ENCODE assay signal across 10 cellular contexts in the genomic region with DNA sequence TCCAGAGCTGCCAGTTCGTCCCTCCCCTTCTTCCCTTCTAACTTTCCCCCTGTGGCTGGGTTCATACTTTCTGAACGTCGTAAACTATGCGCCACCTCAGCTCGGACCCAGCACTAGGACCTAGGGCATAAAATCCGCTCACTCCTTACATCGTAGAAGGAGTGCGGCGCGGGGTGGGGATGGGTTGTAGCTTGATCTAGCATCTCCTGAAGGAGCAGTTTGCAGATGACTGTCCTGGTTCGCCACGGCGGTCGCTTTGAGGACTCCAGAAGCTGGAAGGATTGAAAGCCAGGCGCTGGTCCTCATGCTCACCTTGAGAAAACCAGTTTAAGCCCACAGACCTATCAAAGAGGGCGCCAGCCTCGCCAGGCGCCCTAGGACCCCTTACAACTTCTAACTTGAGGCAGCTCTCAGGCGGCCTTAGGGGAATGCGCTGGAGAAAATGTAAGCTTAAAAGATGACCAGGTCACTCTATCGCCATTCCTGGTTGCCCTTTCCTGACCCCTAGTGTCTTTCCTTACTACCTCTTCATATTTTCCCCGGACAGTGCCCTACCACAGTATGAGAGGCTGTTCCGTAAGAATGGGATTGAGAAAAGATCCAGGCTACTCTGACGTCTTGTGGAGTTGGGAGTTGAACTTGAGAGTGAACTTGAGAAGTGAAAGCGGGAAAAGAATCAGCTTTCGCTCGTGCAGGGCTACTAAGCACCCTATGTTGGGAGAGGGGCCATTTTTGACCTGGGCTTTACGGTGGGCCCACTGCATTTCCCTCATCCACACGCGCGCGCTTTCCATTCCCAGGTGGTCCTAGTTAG. TPM values are rescaled to one million over a fixed set of nuclear protein-coding genes. Genes with fewer than 3 reads are reported as not detected.
DNase-seq lines count a peak whose midpoint lies in the region; TF ChIP-seq lines count a peak whose summit lies in the region.
"Had no signal": no experiment of that assay in that cellular context is flagged by ENCODE, and none has a peak within 500 bp of the region (broad histone marks: within the 10 kb centered on the region; RNA-seq: fewer than 3 reads in every experiment).

No MANE protein-coding gene starts in this region.

- peak overlapping the region; percentile 90 for H3K4me3 ChIP-seq in BLaER1
- peak overlapping the region in 3 of 4 donors; percentile 35 to 59 (median 38) for H3K4me3 ChIP-seq in Peyer's patch
- H3K4me3 ChIP-seq in esophagus muscularis mucosa, result peak overlapping the region; percentile 54 to 66 (median 63)
- H3K4me3 ChIP-seq in neural cell (ENCODE audit: low read length), result peak overlapping the region; percentile 82
- no peak overlapping the region for H3K4me3 ChIP-seq in lower leg skin (ENCODE audit: low read depth, poor library complexity, severe bottlenecking)

- TF ChIP-seq POLR2A in Peyer's patch (IDR thresholded peaks at IDR 0.05) (no peak), esophagus muscularis mucosa (IDR thresholded peaks at IDR 0.05; ENCODE audit: low read depth) (no peak), lower leg skin (IDR thresholded peaks at IDR 0.05) (no peak)

- peak in 2 of 3 donors; percentile 34 to 43 for DNase-seq in Peyer's patch
- DNase-seq in esophagus muscularis mucosa (ENCODE audit: extremely low spot score), result no peak
- no peak for DNase-seq in A172 (ENCODE audit: low spot score)
- no peak for DNase-seq in activated CD4-positive, CD25-positive, alpha-beta regulatory T cell treated with anti-CD3 and anti-CD28 coated beads, Interleukin-2, amount 50 U/mL, for 72 hours
- DNase-seq in AML-193 (lab: John Stamatoyannopoulos, UW), result no peak
- no peak for DNase-seq in lower leg skin (ENCODE audit: low spot score in 2 of 2)
- DNase-seq: activated naive CD4-positive, alpha-beta T cell; DMS 273 treated with DMSO at 0.1 percent for 48 hours had no signal

- H3K9ac ChIP-seq in BLaER1 (peak overlapping the region; percentile 93), neural cell (ENCODE audit: low read length) (no peak overlapping the region)

- H3K9me3 ChIP-seq in BLaER1, result no peaks in the 10 kb centered on the region
- H3K9me3 ChIP-seq in Peyer's patch, result no peaks in the 10 kb centered on the region
- no peaks in the 10 kb centered on the region for H3K9me3 ChIP-seq in esophagus muscularis mucosa
- no peaks in the 10 kb centered on the region for H3K9me3 ChIP-seq in neural cell (ENCODE audit: low read length)

- no peaks in the 10 kb centered on the region for H3F3A ChIP-seq in neural cell (ENCODE audit: insufficient read depth, low read length, poor library complexity, severe bottlenecking)

- TF ChIP-seq EP300 in esophagus muscularis mucosa (IDR thresholded peaks at IDR 0.05), result no peak
- no peak for TF ChIP-seq EP300 in neural cell (conservative IDR thresholded peaks at IDR 0.05; ENCODE audit: poor library complexity, severe bottlenecking)

- H3K27me3 ChIP-seq in BLaER1 (no peaks in the 10 kb centered on the region), Peyer's patch (peaks cover 0 to 9% of the 10 kb centered on the region in 2 donors), esophagus muscularis mucosa (peaks cover 0 to 54% (median 20%) of the 10 kb centered on the region in 4 donors), neural cell (ENCODE audit: insufficient read depth, low read depth, low read length) (peaks cover 63% of the 10 kb centered on the region)

- no peaks in the 10 kb centered on the region for H3K36me3 ChIP-seq in BLaER1
- no peaks in the 10 kb centered on the region for H3K36me3 ChIP-seq in Peyer's patch
- H3K36me3 ChIP-seq in esophagus muscularis mucosa, result no peaks in the 10 kb centered on the region
- no peaks in the 10 kb centered on the region for H3K36me3 ChIP-seq in neural cell (ENCODE audit: insufficient read depth, low read length)

- WGBS in esophagus muscularis mucosa, result 12% methylated on average over 32 of the region's 32 CpGs
- WGBS in lower leg skin, 2 donors, result 4 to 6% methylated on average over 32 of the region's 32 CpGs

- H4K20me1 ChIP-seq in BLaER1, result peaks cover 45% of the 10 kb centered on the region
- H4K20me1 ChIP-seq in neural cell (ENCODE audit: insufficient read depth), result no peaks in the 10 kb centered on the region

- H3K4me1 ChIP-seq in BLaER1 (peaks cover 46% of the 10 kb centered on the region), Peyer's patch (peaks cover 0 to 23% (median 0%) of the 10 kb centered on the region in 4 donors), esophagus muscularis mucosa (peaks cover 11 to 47% (median 40%) of the 10 kb centered on the region in 4 donors)

- H3K4me2 ChIP-seq in BLaER1 (peak overlapping the region; percentile 87), neural cell (ENCODE audit: low read length) (no peak overlapping the region)

- no peaks in the 10 kb centered on the region for H3K9me2 ChIP-seq in neural cell (ENCODE audit: insufficient read depth, low read length)

- H2AFZ ChIP-seq in neural cell (ENCODE audit: low read depth, low read length), result no peak overlapping the region

- H3K27ac ChIP-seq in BLaER1 (peak overlapping the region; percentile 91), Peyer's patch (no peak overlapping the region), esophagus muscularis mucosa (replicated peaks in 1 of 4) (no peak overlapping the region), neural cell (ENCODE audit: low read length) (no peak overlapping the region)

- TF ChIP-seq CTCF in Peyer's patch (IDR thresholded peaks at IDR 0.05) (no peak), esophagus muscularis mucosa (IDR thresholded peaks at IDR 0.05) (no peak), neural cell (IDR thresholded peaks at IDR 0.05; ENCODE audit: poor library complexity, severe bottlenecking) (no peak), lower leg skin (IDR thresholded peaks at IDR 0.05) (no peak)

- intact Hi-C loops in esophagus muscularis mucosa (cut with DNase I), result no loop called here
- intact Hi-C loops in lower leg skin (cut with DNase I; ENCODE audit: low total_unique reads), result no loop called here

- H3K79me2 ChIP-seq in neural cell (replicated peaks; ENCODE audit: insufficient read depth, low read length), result peaks cover 3% of the 10 kb centered on the region

- no peak for TF ChIP-seq RAD21 in neural cell (conservative IDR thresholded peaks at IDR 0.05)

TF ChIP-seq in neural cell, 6 proteins besides CTCF, POLR2A, EP300 and RAD21:
- TF ChIP-seq POLR2AphosphoS5 (IDR thresholded peaks at IDR 0.05), result no peak
- TF ChIP-seq EZH2 (IDR thresholded peaks at IDR 0.05; ENCODE audit: borderline replicate concordance, insufficient read depth, low read length, poor library complexity, severe bottlenecking), result peak; percentile 52
- no peak for TF ChIP-seq SMC3 (conservative IDR thresholded peaks at IDR 0.05; ENCODE audit: poor library complexity)
- TF ChIP-seq MXI1 (conservative IDR thresholded peaks at IDR 0.05; ENCODE audit: poor library complexity, severe bottlenecking), result no peak
- no peak for TF ChIP-seq TAF1 (IDR thresholded peaks at IDR 0.05; ENCODE audit: low read depth)
- TF ChIP-seq, protein P1, sequence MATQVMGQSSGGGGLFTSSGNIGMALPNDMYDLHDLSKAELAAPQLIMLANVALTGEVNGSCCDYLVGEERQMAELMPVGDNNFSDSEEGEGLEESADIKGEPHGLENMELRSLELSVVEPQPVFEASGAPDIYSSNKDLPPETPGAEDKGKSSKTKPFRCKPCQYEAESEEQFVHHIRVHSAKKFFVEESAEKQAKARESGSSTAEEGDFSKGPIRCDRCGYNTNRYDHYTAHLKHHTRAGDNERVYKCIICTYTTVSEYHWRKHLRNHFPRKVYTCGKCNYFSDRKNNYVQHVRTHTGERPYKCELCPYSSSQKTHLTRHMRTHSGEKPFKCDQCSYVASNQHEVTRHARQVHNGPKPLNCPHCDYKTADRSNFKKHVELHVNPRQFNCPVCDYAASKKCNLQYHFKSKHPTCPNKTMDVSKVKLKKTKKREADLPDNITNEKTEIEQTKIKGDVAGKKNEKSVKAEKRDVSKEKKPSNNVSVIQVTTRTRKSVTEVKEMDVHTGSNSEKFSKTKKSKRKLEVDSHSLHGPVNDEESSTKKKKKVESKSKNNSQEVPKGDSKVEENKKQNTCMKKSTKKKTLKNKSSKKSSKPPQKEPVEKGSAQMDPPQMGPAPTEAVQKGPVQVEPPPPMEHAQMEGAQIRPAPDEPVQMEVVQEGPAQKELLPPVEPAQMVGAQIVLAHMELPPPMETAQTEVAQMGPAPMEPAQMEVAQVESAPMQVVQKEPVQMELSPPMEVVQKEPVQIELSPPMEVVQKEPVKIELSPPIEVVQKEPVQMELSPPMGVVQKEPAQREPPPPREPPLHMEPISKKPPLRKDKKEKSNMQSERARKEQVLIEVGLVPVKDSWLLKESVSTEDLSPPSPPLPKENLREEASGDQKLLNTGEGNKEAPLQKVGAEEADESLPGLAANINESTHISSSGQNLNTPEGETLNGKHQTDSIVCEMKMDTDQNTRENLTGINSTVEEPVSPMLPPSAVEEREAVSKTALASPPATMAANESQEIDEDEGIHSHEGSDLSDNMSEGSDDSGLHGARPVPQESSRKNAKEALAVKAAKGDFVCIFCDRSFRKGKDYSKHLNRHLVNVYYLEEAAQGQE (IDR thresholded peaks at IDR 0.05; ENCODE audit: borderline replicate concordance), result no peak

RNA-seq across cellular contexts. Expression of a gene that starts 2.8 kb away (rescaled TPM):
- total RNA-seq in Peyer's patch (1 to 10 TPM in 1 of 4 donors, under 1 TPM in 2, not detected in 1; under 0.01 to 2.5 (median 0.94) TPM), esophagus muscularis mucosa (under 1 TPM; under 0.01 to 0.66 (median 0.49) TPM), lower leg skin (under 1 TPM; 0.04 to 0.19 (median 0.14) TPM)
- polyA plus RNA-seq in neural cell, result 0.54 and 0.77 TPM in 2 replicates
- polyA minus RNA-seq in neural cell, result 3.2 and 3.8 TPM in 2 replicates
- not detected in 2 replicates for total RNA-seq in A172 (2014; rRNA removed; shearing (Covaris generic))

Comparison
In these comparisons a context has a peak if more than half of its experiments do, and no peak if none do; other contexts are left out.
1. DNase-seq: peak in Peyer's patch (2 of 3); none in esophagus muscularis mucosa (single experiment), A172 (single experiment), activated CD4-positive, CD25-positive, alpha-beta regulatory T cell treated with anti-CD3 and anti-CD28 coated beads, Interleukin-2, amount 50 U/mL, for 72 hours (single experiment), AML-193 (0 of 2) and lower leg skin (0 of 2).